In the genomic region with DNA sequence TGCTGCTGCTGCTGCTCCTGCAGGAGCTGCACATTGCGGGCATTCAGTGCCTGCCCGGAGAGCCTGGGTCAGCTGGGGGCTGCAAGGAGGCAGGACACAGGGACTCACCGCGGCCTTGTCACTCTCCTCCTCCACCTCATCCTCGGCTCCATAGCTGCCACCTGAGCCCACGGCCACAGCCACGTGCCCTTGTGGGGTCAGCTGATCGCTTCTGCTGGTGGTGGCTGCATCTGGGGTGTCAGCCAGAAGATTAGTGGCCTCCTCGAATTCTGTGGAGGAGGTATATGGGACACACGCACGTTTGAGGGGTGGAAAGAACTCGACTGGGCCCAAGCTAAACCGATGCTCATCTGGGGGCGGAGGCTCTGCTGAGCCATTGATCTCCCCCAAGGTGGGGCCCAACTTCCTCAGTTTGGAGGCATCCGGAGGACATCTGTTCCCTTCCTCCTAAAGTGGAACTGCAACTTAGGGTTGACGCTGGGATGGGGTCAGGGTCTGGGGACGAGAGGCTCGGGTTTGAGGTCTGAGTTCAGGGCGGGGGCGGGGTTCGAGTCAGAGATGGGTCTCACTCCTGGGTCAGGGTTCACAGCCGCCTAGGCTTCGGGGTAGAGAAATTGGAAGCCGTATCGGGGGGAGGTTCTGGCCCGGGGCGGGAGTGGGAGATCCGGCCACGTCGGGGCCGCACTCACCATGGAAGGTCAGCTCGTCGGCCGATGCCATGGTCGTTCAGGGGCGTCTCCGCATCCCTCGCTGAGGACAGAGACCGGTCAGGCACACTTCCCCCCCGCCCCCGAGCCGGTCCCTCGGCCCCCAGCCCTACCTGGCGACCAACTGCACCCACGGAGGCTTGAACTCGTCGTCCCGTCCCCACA, we compare ENCODE assay signal across 8 cellular contexts. TPM values are rescaled to one million over a fixed set of nuclear protein-coding genes. Genes with fewer than 3 reads are reported as not detected.
DNase-seq lines count a peak whose midpoint lies in the region; ATAC-seq, FAIRE-seq and TF ChIP-seq lines count a peak whose summit lies in the region.

No MANE protein-coding gene starts in this region.

- peaks cover 2% of the 10 kb centered on the region for H3K4me1 ChIP-seq in urinary bladder (ENCODE audit: insufficient read depth)

- H3K36me3 ChIP-seq in bronchial epithelial cell (ENCODE audit: control insufficient read depth, insufficient read depth, low read length) = peaks cover 18% of the 10 kb centered on the region
- H3K36me3 ChIP-seq in urinary bladder (ENCODE audit: insufficient read depth) = peaks cover 3% of the 10 kb centered on the region

- peak overlapping the region; percentile 83 for H3K27ac Mint-ChIP-seq in memory B cell

- no peaks in the 10 kb centered on the region for H3K27me3 ChIP-seq in bronchial epithelial cell (ENCODE audit: control insufficient read depth, insufficient read depth, low read length)

- no peaks in the 10 kb centered on the region for H3K27me3 Mint-ChIP-seq in memory B cell

- DNase-seq in SKM-1 treated with dmso at 0.1 percent for 144 hours (lab: John Stamatoyannopoulos, UW; ENCODE audit: unreplicated experiment) (peak; percentile 8), SKM-1 (lab: John Stamatoyannopoulos, UW; ENCODE audit: unreplicated experiment) (no peak), NB4 (ENCODE audit: low read depth) (peak; percentile 51), bronchial epithelial cell (ENCODE audit: low read depth) (no peak), memory B cell (ENCODE audit: low spot score in 2 of 2) (no peak)

- 10% methylated on average over 48 of the region's 48 CpGs for WGBS in urinary bladder

- TF ChIP-seq POLR2A in NB4 (IDR thresholded peaks at IDR 0.05; ENCODE audit: extremely low read depth, insufficient read length) = no peak

- FAIRE-seq in bronchial epithelial cell (lab: Jason Lieb, UNC) = no peak

- ATAC-seq in memory B cell (ENCODE audit: low read depth) (peak; percentile 9), GM18520 (IDR thresholded peaks at IDR 0.05; ENCODE audit: unreplicated experiment) (no peak), HG03139 (IDR thresholded peaks at IDR 0.05; ENCODE audit: unreplicated experiment) (no peak)

- H3K36me3 Mint-ChIP-seq in memory B cell = peaks cover 7% of the 10 kb centered on the region

- peak overlapping the region; percentile 75 for H3K4me3 ChIP-seq in NB4 (ENCODE audit: low read depth, low read length)
- H3K4me3 ChIP-seq in bronchial epithelial cell (ENCODE audit: low read depth, low read length) = peak overlapping the region; percentile 95
- H3K4me3 ChIP-seq in urinary bladder (ENCODE audit: low read depth, low read length) = peak overlapping the region; percentile 94

- H3K9me3 Mint-ChIP-seq in memory B cell = no peaks in the 10 kb centered on the region

- H3K4me3 Mint-ChIP-seq in memory B cell = peak overlapping the region; percentile 91

- H3K27ac ChIP-seq in urinary bladder (ENCODE audit: low read depth) = peak overlapping the region; percentile 61

- no peak for TF ChIP-seq CTCF in NB4 (IDR thresholded peaks at IDR 0.05; ENCODE audit: low read depth, low read length)
- TF ChIP-seq CTCF in bronchial epithelial cell (IDR thresholded peaks at IDR 0.05; ENCODE audit: insufficient read depth, low read length, severe bottlenecking) = no peak

- H3K4me1 Mint-ChIP-seq in memory B cell = peaks cover 16% of the 10 kb centered on the region

RNA-seq across cellular contexts. Expression of a gene that starts 0.5 kb away (rescaled TPM):
- total RNA-seq in bronchial epithelial cell (110 and 144 TPM in 2 replicates), urinary bladder (47.2 TPM)
- polyA plus RNA-seq in urinary bladder = 38.1 TPM

RNA-seq across cellular contexts. Expression of a gene that starts 0.7 kb away (rescaled TPM):
- 37.5 and 42.1 TPM in 2 replicates for total RNA-seq in bronchial epithelial cell
- 14.1 TPM for total RNA-seq in urinary bladder
- polyA plus RNA-seq in urinary bladder = 19.7 TPM

RNA-seq across cellular contexts. Expression of a gene that starts 32.9 kb away (rescaled TPM):
- total RNA-seq in bronchial epithelial cell (49.2 and 68.6 TPM in 2 replicates), urinary bladder (38.1 TPM)
- polyA plus RNA-seq in urinary bladder = 46.0 TPM

RNA-seq across cellular contexts. Expression of a gene that starts 56.6 kb away (rescaled TPM):
- total RNA-seq in bronchial epithelial cell = 9.2 and 14.3 TPM in 2 replicates
- total RNA-seq in urinary bladder = 19.1 TPM
- polyA plus RNA-seq in urinary bladder = 55.7 TPM

Comparison
In these comparisons a context has a peak if more than half of its experiments do, and no peak if none do; other contexts are left out.
1. DNase-seq: peak in SKM-1 treated with dmso at 0.1 percent for 144 hours (single experiment) and NB4 (single experiment); none in SKM-1 (single experiment), bronchial epithelial cell (single experiment) and memory B cell (0 of 2).
2. Peak in every context shown above with its lines, with median percentiles within 50 percentile points of each other: H3K4me3 ChIP-seq.